22 cellular contexts compared by ENCODE assay signal in the genomic region with DNA sequence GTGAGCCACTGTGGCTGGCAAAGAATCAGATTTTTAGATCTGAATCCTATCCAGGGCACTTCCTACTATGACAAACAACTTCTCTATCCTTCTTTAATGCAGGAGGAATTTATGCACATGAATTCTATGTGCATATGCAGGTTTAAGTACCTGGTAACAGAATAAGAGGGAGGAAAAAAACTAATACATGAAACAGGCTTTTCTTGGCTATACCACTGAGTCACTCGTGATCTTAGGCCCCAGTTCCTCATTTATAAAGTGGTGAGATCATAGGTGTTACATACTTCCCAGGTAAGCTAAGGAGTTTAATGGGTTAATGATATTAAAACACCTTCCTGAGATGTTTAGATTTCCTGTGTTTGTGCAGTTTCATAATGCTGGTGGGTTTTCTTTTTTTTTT.
"Had no signal": no experiment of that assay in that cellular context is flagged by ENCODE, and none has a peak within 500 bp of the region (broad histone marks: within the 10 kb centered on the region; RNA-seq: fewer than 3 reads in every experiment).

No MANE protein-coding gene starts in this region.

- H3K4me2 ChIP-seq: neural progenitor cell had no signal

- FAIRE-seq: colon, keratinocyte, small intestine had no signal

- H3K9ac ChIP-seq: neural progenitor cell, parathyroid adenoma had no signal

- H3K4me1 ChIP-seq: gastrocnemius medialis, neural progenitor cell, parathyroid adenoma, right lobe of liver, upper lobe of left lung, uterus had no signal

- H3K27ac ChIP-seq: dorsolateral prefrontal cortex, gastrocnemius medialis, neural progenitor cell, parathyroid adenoma, right lobe of liver, thoracic aorta, tibial nerve, upper lobe of left lung, uterus had no signal

- H2AFZ ChIP-seq: neural progenitor cell, parathyroid adenoma had no signal

- H3K4me3 ChIP-seq: dorsolateral prefrontal cortex, gastrocnemius medialis, lung, mucosa of descending colon, neural progenitor cell, right lobe of liver, thoracic aorta, tibial nerve, upper lobe of left lung, uterus had no signal

- H3K9me3 ChIP-seq: gastrocnemius medialis, mucosa of descending colon, right lobe of liver, thoracic aorta, upper lobe of left lung, uterus had no signal

- ATAC-seq: gastrocnemius medialis; left lobe of liver; mucosa of descending colon; naive thymus-derived CD4-positive, alpha-beta T cell; right lobe of liver; stimulated activated naive B cell treated with anti-CD40 and anti-IgM and Interleukin-4, amounts not matched to agents 10 μg/mL and 1 μg/mL and 100 μg/mL, for 72 hours had no signal

- H3K79me2 ChIP-seq: parathyroid adenoma had no signal

- H3K27me3 ChIP-seq: gastrocnemius medialis, neural progenitor cell, right lobe of liver, tibial nerve, upper lobe of left lung, uterus had no signal

- DNase-seq: dorsolateral prefrontal cortex; effector CD4-positive, alpha-beta T cell; erythroblast; gastrocnemius medialis; head of caudate nucleus; mucosa of descending colon; naive thymus-derived CD4-positive, alpha-beta T cell; right lobe of liver; small intestine; stimulated activated CD4-positive, alpha-beta T cell treated with anti-CD3 and anti-CD28 coated beads, Interleukin-15, amount 100 ng/mL, for 24 hours; stimulated activated CD4-positive, alpha-beta T cell treated with anti-CD3 and anti-CD28 coated beads, Interleukin-2, amount 100 ng/mL, for 48 hours; stimulated activated naive B cell treated with anti-CD40 and anti-IgM and Interleukin-4, amounts not matched to agents 10 μg/mL and 1 μg/mL and 100 μg/mL, for 72 hours; upper lobe of left lung; uterus had no signal

- H3K36me3 ChIP-seq: neural progenitor cell, right lobe of liver, thoracic aorta, upper lobe of left lung, uterus had no signal
